Comparison of ENCODE assay signal across 25 cellular contexts in genomic region chr7:112180223-112180622, GRCh38.
"Had no signal": no experiment of that assay in that cellular context is flagged by ENCODE, and none has a peak within 500 bp of the region (broad histone marks: within the 10 kb centered on the region; RNA-seq: fewer than 3 reads in every experiment).

No MANE protein-coding gene starts in this region.

- ATAC-seq: activated CD8-positive, alpha-beta T cell treated with anti-CD3 and anti-CD28 coated beads, Interleukin-2, amount 10 ng/mL, durations not matched to agents 7 days and 5 days; HepG2; SK-N-SH treated with all-trans-retinoic acid at 6 μM for 48 hours; WTC11 had no signal

- H3K36me3 ChIP-seq: MG63, Peyer's patch, SJSA1 had no signal

- H3K27ac ChIP-seq: KMS-11, Peyer's patch, RWPE1, SJSA1 had no signal

- H3K9me3 ChIP-seq: MG63, Peyer's patch, SJSA1 had no signal

- H3K4me3 ChIP-seq: MG63, Peyer's patch, SJSA1 had no signal

- DNase-seq: activated CD4-positive, alpha-beta T cell treated with anti-CD3 and anti-CD28 coated beads for 48 hours; activated CD4-positive, alpha-beta T cell treated with anti-CD3 and anti-CD28 coated beads, Interleukin-2, amount 50 U/mL, for 4 hours; activated CD4-positive, CD25-positive, alpha-beta regulatory T cell treated with anti-CD3 and anti-CD28 coated beads, Interleukin-2, amount 50 U/mL, for 72 hours; activated CD8-positive, alpha-beta memory T cell treated with anti-CD3 and anti-CD28 coated beads, Interleukin-2, amount 50 U/mL, for 48 hours; activated CD8-positive, alpha-beta T cell treated with anti-CD3 and anti-CD28 coated beads, Interleukin-2, amount 10 ng/mL, durations not matched to agents 7 days and 5 days; activated naive CD4-positive, alpha-beta T cell; activated T-cell treated with anti-CD3 and anti-CD28 coated beads, Interleukin-2, amount 50 U/mL, for 1 hour; MG63; NCI-H1105; NCI-H1436; NCI-H187 treated with DMSO at 0.1 percent for 48 hours; NCI-H345; NCI-H510A; NCI-H526 treated with DMSO at 0.1 percent for 48 hours; NK-92 treated with Interleukin-12 subunit alpha and Interleukin-12 subunit beta, amount 100 ng/mL, for 24 hours; OCI-M1; Peyer's patch; SHP77; SW 1271 had no signal

- H3K4me1 ChIP-seq: Peyer's patch, SJSA1 had no signal

- H3K4me2 ChIP-seq: KMS-11 had no signal

- H3K9ac ChIP-seq: KMS-11 had no signal

- H3K27me3 ChIP-seq: MG63, Peyer's patch had no signal
